Comparison of ENCODE assay signal across 29 cellular contexts in genomic region chr6:14633453-14633852, GRCh38.
DNase-seq lines count a peak whose midpoint lies in the region; ATAC-seq, FAIRE-seq and TF ChIP-seq lines count a peak whose summit lies in the region.
"Had no signal": no experiment of that assay in that cellular context is flagged by ENCODE, and none has a peak within 500 bp of the region (broad histone marks: within the 10 kb centered on the region; RNA-seq: fewer than 3 reads in every experiment).

No MANE protein-coding gene starts in this region.

- H3K18ac ChIP-seq in trophoblast cell (ENCODE audit: low read length), result no peak overlapping the region

- H2BK12ac ChIP-seq in trophoblast cell (ENCODE audit: low read length), result peak overlapping the region; percentile 38

- CTCF ChIA-PET in K562 (lab: Yijun Ruan, JAX; ENCODE audit: low intra/inter-chr PET ratio), result no interaction called here

- H3K36me3 Mint-ChIP-seq in activated T-cell treated with anti-CD3 and anti-CD28 coated beads, Interleukin-2, amount 50 U/mL, for 24 hours (ENCODE audit: low read depth), result no peaks in the 10 kb centered on the region
- peaks cover 6% of the 10 kb centered on the region for H3K36me3 Mint-ChIP-seq in IgD-negative memory B cell

- H3K4me3 Mint-ChIP-seq in activated T-cell treated with anti-CD3 and anti-CD28 coated beads, Interleukin-2, amount 50 U/mL, for 24 hours, result peak overlapping the region; percentile 38
- H3K4me3 Mint-ChIP-seq in IgD-negative memory B cell, result peak overlapping the region; percentile 52 to 91 (median 76)

- no peak for TF ChIP-seq POLR2A in K562 (conservative IDR thresholded peaks at IDR 0.05)

- H2BK5ac ChIP-seq in trophoblast cell (ENCODE audit: low read depth, low read length, poor library complexity), result no peak overlapping the region

- H3K4me1 Mint-ChIP-seq in activated T-cell treated with anti-CD3 and anti-CD28 coated beads, Interleukin-2, amount 50 U/mL, for 24 hours (ENCODE audit: low read depth), result peaks cover 46% of the 10 kb centered on the region
- H3K4me1 Mint-ChIP-seq in IgD-negative memory B cell, result peaks cover 51 to 63% (median 51%) of the 10 kb centered on the region in 3 donors

- no peaks in the 10 kb centered on the region for H3K9me1 ChIP-seq in K562 (ENCODE audit: control insufficient read depth, insufficient read depth, low read length)

- H3K4me3 ChIP-seq in K562, result no peak overlapping the region
- no peak overlapping the region for H3K4me3 ChIP-seq in trophoblast cell (ENCODE audit: low read depth, low read length)
- H3K4me3 ChIP-seq: mucosa of descending colon, right atrium auricular region, SK-N-MC, smooth muscle cell had no signal

- H4K12ac ChIP-seq in trophoblast cell (ENCODE audit: low read depth, low read length), result no peak overlapping the region

- H3K4me1 ChIP-seq in K562 (replicated peaks in 1 of 2; ENCODE audit: control insufficient read depth in 2 of 2, insufficient read depth in 2 of 2, low read length in 2 of 2) (peaks cover 4 to 6% of the 10 kb centered on the region in 2 experiments), trophoblast cell (ENCODE audit: control insufficient read depth in 1 of 2, insufficient read depth in 2 of 2, low read length in 2 of 2) (peaks cover 7 to 17% of the 10 kb centered on the region in 2 experiments)

- no peak overlapping the region for H3K4ac ChIP-seq in trophoblast cell (ENCODE audit: low read depth, low read length)

- no peak overlapping the region for H3K23ac ChIP-seq in trophoblast cell (ENCODE audit: low read length)

- TF ChIP-seq RAD21 in K562 (CRISPR knock-in tag; conservative IDR thresholded peaks at IDR 0.05 in 1 of 2, IDR thresholded peaks at IDR 0.05 in 1 of 2), result no peak

- H4K20me1 ChIP-seq in K562 (replicated peaks; ENCODE audit: control insufficient read depth, insufficient read depth, low read length), result no peaks in the 10 kb centered on the region

- FAIRE-seq in K562 (lab: Jason Lieb, UNC), result no peak
- FAIRE-seq: bronchial epithelial cell, GM19239, keratinocyte had no signal

- POLR2A ChIA-PET in K562 (lab: Yijun Ruan, JAX), result interaction anchor here (0.6 kb wide), 2 partner anchors 216 to 238 kb away, joined by 3 read pairs; no protein-coding TSS in a partner anchor

- H3K9me3 Mint-ChIP-seq in activated T-cell treated with anti-CD3 and anti-CD28 coated beads, Interleukin-2, amount 50 U/mL, for 24 hours, result no peaks in the 10 kb centered on the region
- H3K9me3 Mint-ChIP-seq in IgD-negative memory B cell, result no peaks in the 10 kb centered on the region
- H3K9me3 Mint-ChIP-seq: activated naive CD4-positive, alpha-beta T cell treated with anti-CD3 and anti-CD28 coated beads, Interleukin-2, amount 50 U/mL, for 72 hours had no signal

- WGBS in K562 (ENCODE audit: insufficient coverage, low coverage, missing lambda C conversion rate), result 26% methylated on average over 4 of the region's 4 CpGs
- no CpG with 5 or more reads among the region's 4 CpGs for WGBS in trophoblast cell (ENCODE audit: extremely low coverage, insufficient coverage, insufficient read length)

- no peak overlapping the region for H2AFZ ChIP-seq in K562 (ENCODE audit: low read depth, low read length)
- no peak overlapping the region for H2AFZ ChIP-seq in trophoblast cell (ENCODE audit: insufficient read depth, low read length, poor library complexity)

- no peak for DNase-seq in activated T-cell treated with anti-CD3 and anti-CD28 coated beads, Interleukin-2, amount 50 U/mL, for 24 hours
- no peak for DNase-seq in activated T-cell treated with anti-CD3 and anti-CD28 coated beads, Interleukin-2, amount 50 U/mL, for 1 hour
- DNase-seq in K562 (ENCODE audit: extremely low read depth in 1 of 4, low spot score in 3 of 4) (no peak), trophoblast cell (no peak), NCI-H226 (no peak)
- DNase-seq: anterior cingulate cortex; Calu3; DMS79 treated with DMSO at 0.1 percent for 48 hours; GF-D8; HCEC 1CT; KBM-7; mucosa of descending colon; NCI-H1417 treated with DMSO at 0.1 percent for 48 hours; NCI-H446 treated with DMSO at 0.1 percent for 48 hours; RPMI8226; stimulated activated CD4-positive, alpha-beta T cell treated with anti-CD3 and anti-CD28 coated beads, Interleukin-2, amount 100 ng/mL, for 24 hours; substantia nigra; WERI-Rb-1 had no signal

- no peak for TF ChIP-seq EP300 in K562 (IDR thresholded peaks at IDR 0.05; ENCODE audit: low read length)

- H3K36me3 ChIP-seq in K562 (ENCODE audit: control insufficient read depth, insufficient read depth, low read length) (no peaks in the 10 kb centered on the region), trophoblast cell (ENCODE audit: control insufficient read depth in 1 of 2, insufficient read depth in 2 of 2, low read length in 2 of 2) (no peaks in the 10 kb centered on the region)
- H3K36me3 ChIP-seq: right atrium auricular region, WERI-Rb-1 had no signal

- H4K8ac ChIP-seq in trophoblast cell (ENCODE audit: low read depth, low read length), result no peak overlapping the region

- intact Hi-C loops in K562 (cut with micrococcal nuclease), result no loop called here

- H3K27me3 ChIP-seq in K562 (ENCODE audit: control insufficient read depth in 2 of 2, insufficient read depth in 2 of 2, low read length in 2 of 2), result peaks cover 0 to 5% of the 10 kb centered on the region in 2 experiments; a peak in 1 of 5 replicates
- no peaks in the 10 kb centered on the region for H3K27me3 ChIP-seq in trophoblast cell (ENCODE audit: insufficient read depth, low read length)
- H3K27me3 ChIP-seq: right atrium auricular region had no signal

- no peak for TF ChIP-seq CTCF in K562 (IDR thresholded peaks at IDR 0.05 in 2 of 3, conservative IDR thresholded peaks at IDR 0.05 in 1 of 3; ENCODE audit: insufficient read depth in 2 of 3, low read depth in 1 of 3, low read length in 3 of 3)

- H2BK120ac ChIP-seq in trophoblast cell (ENCODE audit: insufficient read depth, low read length, poor library complexity), result no peak overlapping the region

- peak overlapping the region in 1 of 2 experiments; percentile 56; a peak in 1 of 4 replicates for H3K9ac ChIP-seq in K562 (ENCODE audit: insufficient read depth in 1 of 2, low read depth in 2 of 2, low read length in 2 of 2)
- H3K9ac ChIP-seq in trophoblast cell (ENCODE audit: low read length), result no peak overlapping the region

- H3K79me1 ChIP-seq in trophoblast cell (ENCODE audit: low read length), result peaks cover 2% of the 10 kb centered on the region

- H3K79me2 ChIP-seq in K562 (ENCODE audit: control insufficient read depth, insufficient read depth, low read length) (no peaks in the 10 kb centered on the region), trophoblast cell (ENCODE audit: control insufficient read depth, insufficient read depth, low read length, poor library complexity) (no peaks in the 10 kb centered on the region)

- in situ Hi-C loops in K562 (cut with MboI), result no loop called here

- ATAC-seq in K562 (peak; percentile 48), GM19467 (IDR thresholded peaks at IDR 0.05; ENCODE audit: unreplicated experiment) (no peak), GM18861 (IDR thresholded peaks at IDR 0.05; ENCODE audit: unreplicated experiment) (no peak)

- no peak overlapping the region for H3K27ac ChIP-seq in K562 (ENCODE audit: extremely low read depth, low read depth, low read length)
- no peak overlapping the region for H3K27ac ChIP-seq in trophoblast cell (ENCODE audit: low read depth, low read length)
- H3K27ac ChIP-seq: C4-2B, right atrium auricular region, SK-N-MC, WERI-Rb-1 had no signal

- H3K27ac Mint-ChIP-seq in activated T-cell treated with anti-CD3 and anti-CD28 coated beads, Interleukin-2, amount 50 U/mL, for 24 hours, result no peak overlapping the region
- peak overlapping the region in 1 of 3 donors; percentile 81 for H3K27ac Mint-ChIP-seq in IgD-negative memory B cell

- no peaks in the 10 kb centered on the region for H3K9me3 ChIP-seq in K562 (replicated peaks; ENCODE audit: control insufficient read depth, insufficient read depth, low read depth, low read length)
- peaks cover 2% of the 10 kb centered on the region for H3K9me3 ChIP-seq in trophoblast cell (ENCODE audit: insufficient read depth, low read depth, low read length)
- H3K9me3 ChIP-seq: mucosa of descending colon, right atrium auricular region had no signal

- H2AK5ac ChIP-seq in trophoblast cell (ENCODE audit: low read length), result peak overlapping the region; percentile 42

- no peaks in the 10 kb centered on the region for H3K27me3 Mint-ChIP-seq in activated T-cell treated with anti-CD3 and anti-CD28 coated beads, Interleukin-2, amount 50 U/mL, for 24 hours
- no peaks in the 10 kb centered on the region for H3K27me3 Mint-ChIP-seq in IgD-negative memory B cell

- H3K4me2 ChIP-seq in K562 (ENCODE audit: insufficient read depth, low read length) (no peak overlapping the region), trophoblast cell (ENCODE audit: low read length) (no peak overlapping the region)
- H3K4me2 ChIP-seq: smooth muscle cell had no signal

- H4K91ac ChIP-seq in trophoblast cell (ENCODE audit: low read depth, low read length), result peak overlapping the region; percentile 21

- no TSS peak for BruUV-seq in K562 (replicated peaks; lab: Mats Ljungman, UMichigan)

- no peak overlapping the region for H3K14ac ChIP-seq in trophoblast cell (ENCODE audit: low read length)

TF ChIP-seq in K562, 482 proteins besides CTCF, POLR2A, EP300 and RAD21 (continues in another document):
- no peak for TF ChIP-seq NCOA6 (IDR thresholded peaks at IDR 0.05)
- TF ChIP-seq ZNF644 (tag; IDR thresholded peaks at IDR 0.05; ENCODE audit: low read depth), result no peak
- no peak for TF ChIP-seq PTTG1 (tag; IDR thresholded peaks at IDR 0.05; ENCODE audit: low read depth)
- TF ChIP-seq HDGF (IDR thresholded peaks at IDR 0.05), result no peak
- TF ChIP-seq CHD2 (IDR thresholded peaks at IDR 0.05; ENCODE audit: low read depth, low read length), result no peak
- no peak for TF ChIP-seq CHD4 (IDR thresholded peaks at IDR 0.05; ENCODE audit: insufficient read depth, insufficient replicate concordance, low read depth, low read length, poor library complexity, severe bottlenecking)
- no peak for TF ChIP-seq TRIM28 (IDR thresholded peaks at IDR 0.05)
- TF ChIP-seq ZNF175 (CRISPR knock-in tag; IDR thresholded peaks at IDR 0.05; ENCODE audit: low read depth), result no peak
- TF ChIP-seq LEF1 (IDR thresholded peaks at IDR 0.05), result no peak
- TF ChIP-seq ETV6 (IDR thresholded peaks at IDR 0.05; ENCODE audit: borderline replicate concordance in 1 of 2, low read depth in 2 of 2, low read length in 1 of 2), result no peak
- no peak for TF ChIP-seq ETV6 (CRISPR knock-in tag; IDR thresholded peaks at IDR 0.05; ENCODE audit: borderline replicate concordance)
